ENCODE assay signal across 12 cellular contexts in the genomic region with DNA sequence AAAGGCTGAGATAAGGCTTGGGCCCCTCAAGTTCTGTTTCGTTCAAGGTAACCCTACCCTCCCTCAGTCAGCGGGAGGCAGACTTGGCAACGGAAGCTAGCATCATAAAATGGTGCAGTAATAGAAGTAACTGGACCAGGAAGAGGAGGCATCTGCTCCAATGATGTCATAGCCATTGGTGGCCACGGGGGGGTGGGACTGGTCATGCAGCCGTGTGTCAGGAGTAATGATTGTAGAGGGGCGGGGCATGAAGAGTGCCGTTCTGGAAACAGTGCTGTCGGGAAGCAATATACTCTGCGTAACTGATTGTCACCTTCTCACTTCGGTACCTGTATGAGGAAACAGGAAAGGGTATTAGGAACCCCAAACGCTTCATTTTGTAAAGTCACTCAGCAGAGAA. TPM values are rescaled to one million over a fixed set of nuclear protein-coding genes. Genes with fewer than 3 reads are reported as not detected.
A peak's percentile ranks its signal among the peaks of the same experiment; 100 is the strongest.
DNase-seq lines count a peak whose midpoint lies in the region; ATAC-seq and TF ChIP-seq lines count a peak whose summit lies in the region.
"Had no signal": no experiment of that assay in that cellular context is flagged by ENCODE, and none has a peak within 500 bp of the region (broad histone marks: within the 10 kb centered on the region; RNA-seq: fewer than 3 reads in every experiment).

No MANE protein-coding gene starts in this region.

- peaks cover 20% of the 10 kb centered on the region for H3K4me1 Mint-ChIP-seq in WTC11

- H3K27me3 ChIP-seq in HAP-1 (ENCODE audit: low read depth): no peaks in the 10 kb centered on the region

- no peaks in the 10 kb centered on the region for H3K9me3 ChIP-seq in HAP-1
- H3K9me3 ChIP-seq: thoracic aorta had no signal

- CTCF ChIA-PET in WTC11 (lab: Charles Lee): no interaction called here

- H3K4me3 Mint-ChIP-seq in WTC11: no peak overlapping the region

- in situ Hi-C loops in HAP-1 (cut with MboI; ENCODE audit: low sequenced_read_pairs): no loop called here

- H3K4me3 ChIP-seq in HAP-1: no peak overlapping the region
- H3K4me3 ChIP-seq: thoracic aorta had no signal

- POLR2A ChIA-PET in WTC11 (lab: Charles Lee): no interaction called here

- peak; percentile 57 for ATAC-seq in WTC11
- no peak for ATAC-seq in HG03095 (IDR thresholded peaks at IDR 0.05; ENCODE audit: unreplicated experiment)

- no peaks in the 10 kb centered on the region for H3K9me3 Mint-ChIP-seq in WTC11

- peaks cover 59% of the 10 kb centered on the region for H3K36me3 Mint-ChIP-seq in WTC11

- TF ChIP-seq CTCF in WTC11 (IDR thresholded peaks at IDR 0.05): no peak

- H3K27ac Mint-ChIP-seq in WTC11: no peak overlapping the region

- DNase-seq in DMS53 treated with DMSO at 0.1 percent for 48 hours (lab: John Stamatoyannopoulos, UW; ENCODE audit: unreplicated experiment) (peak; percentile 5), HAP-1 (ENCODE audit: low spot score in 2 of 2) (peak; percentile 25 to 72), WTC11 (ENCODE audit: low spot score) (peak; percentile 30), lung microvascular endothelial cell (ENCODE audit: low read depth in 2 of 2) (peak; percentile 37 to 49)
- no peak for DNase-seq in activated effector memory CD4-positive, alpha-beta T cell treated with Interleukin-2 at 50 U/mL for 16 hours
- no peak for DNase-seq in stimulated activated naive CD4-positive, alpha-beta T cell (lab: John Stamatoyannopoulos, UW)
- DNase-seq: caudate nucleus, NCI-H1092, OCI-M1, posterior cingulate gyrus had no signal

- no peaks in the 10 kb centered on the region for H3K4me1 ChIP-seq in HAP-1

- peaks cover 66% of the 10 kb centered on the region for H3K36me3 ChIP-seq in HAP-1 (replicated peaks)

- H3K27me3 Mint-ChIP-seq in WTC11 (ENCODE audit: low read depth): no peaks in the 10 kb centered on the region

TF ChIP-seq in WTC11, 78 proteins besides CTCF, POLR2A, EP300 and RAD21:
- TF ChIP-seq, protein P1, sequence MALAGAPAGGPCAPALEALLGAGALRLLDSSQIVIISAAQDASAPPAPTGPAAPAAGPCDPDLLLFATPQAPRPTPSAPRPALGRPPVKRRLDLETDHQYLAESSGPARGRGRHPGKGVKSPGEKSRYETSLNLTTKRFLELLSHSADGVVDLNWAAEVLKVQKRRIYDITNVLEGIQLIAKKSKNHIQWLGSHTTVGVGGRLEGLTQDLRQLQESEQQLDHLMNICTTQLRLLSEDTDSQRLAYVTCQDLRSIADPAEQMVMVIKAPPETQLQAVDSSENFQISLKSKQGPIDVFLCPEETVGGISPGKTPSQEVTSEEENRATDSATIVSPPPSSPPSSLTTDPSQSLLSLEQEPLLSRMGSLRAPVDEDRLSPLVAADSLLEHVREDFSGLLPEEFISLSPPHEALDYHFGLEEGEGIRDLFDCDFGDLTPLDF (CRISPR knock-in tag; IDR thresholded peaks at IDR 0.05): no peak
- TF ChIP-seq, protein P2, sequence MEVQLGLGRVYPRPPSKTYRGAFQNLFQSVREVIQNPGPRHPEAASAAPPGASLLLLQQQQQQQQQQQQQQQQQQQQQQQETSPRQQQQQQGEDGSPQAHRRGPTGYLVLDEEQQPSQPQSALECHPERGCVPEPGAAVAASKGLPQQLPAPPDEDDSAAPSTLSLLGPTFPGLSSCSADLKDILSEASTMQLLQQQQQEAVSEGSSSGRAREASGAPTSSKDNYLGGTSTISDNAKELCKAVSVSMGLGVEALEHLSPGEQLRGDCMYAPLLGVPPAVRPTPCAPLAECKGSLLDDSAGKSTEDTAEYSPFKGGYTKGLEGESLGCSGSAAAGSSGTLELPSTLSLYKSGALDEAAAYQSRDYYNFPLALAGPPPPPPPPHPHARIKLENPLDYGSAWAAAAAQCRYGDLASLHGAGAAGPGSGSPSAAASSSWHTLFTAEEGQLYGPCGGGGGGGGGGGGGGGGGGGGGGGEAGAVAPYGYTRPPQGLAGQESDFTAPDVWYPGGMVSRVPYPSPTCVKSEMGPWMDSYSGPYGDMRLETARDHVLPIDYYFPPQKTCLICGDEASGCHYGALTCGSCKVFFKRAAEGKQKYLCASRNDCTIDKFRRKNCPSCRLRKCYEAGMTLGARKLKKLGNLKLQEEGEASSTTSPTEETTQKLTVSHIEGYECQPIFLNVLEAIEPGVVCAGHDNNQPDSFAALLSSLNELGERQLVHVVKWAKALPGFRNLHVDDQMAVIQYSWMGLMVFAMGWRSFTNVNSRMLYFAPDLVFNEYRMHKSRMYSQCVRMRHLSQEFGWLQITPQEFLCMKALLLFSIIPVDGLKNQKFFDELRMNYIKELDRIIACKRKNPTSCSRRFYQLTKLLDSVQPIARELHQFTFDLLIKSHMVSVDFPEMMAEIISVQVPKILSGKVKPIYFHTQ (CRISPR knock-in tag; IDR thresholded peaks at IDR 0.05): no peak
TF ChIP-seq in WTC11: peak in this region for 0.

RNA-seq across cellular contexts. Expression of gene POLR2D, which starts 6.9 kb away (rescaled TPM):
- total RNA-seq in WTC11 (2021) (74.8 to 76.8 TPM (median 75.4 TPM) in 3 replicates), lung microvascular endothelial cell (16.1 and 22.6 TPM in 2 replicates)

RNA-seq across cellular contexts. Expression of gene AMMECR1L, which starts 20.9 kb away (rescaled TPM):
- 17.9 to 18.1 TPM (median 18.1 TPM) in 3 replicates for total RNA-seq in WTC11 (2021)
- 10.2 and 18.7 TPM in 2 replicates for total RNA-seq in lung microvascular endothelial cell

RNA-seq across cellular contexts. Expression of gene WDR33, which starts 53.9 kb away (rescaled TPM):
- 64.7 to 67.1 TPM (median 67.0 TPM) in 3 replicates for total RNA-seq in WTC11 (2021)
- total RNA-seq in lung microvascular endothelial cell: 16.1 and 20.8 TPM in 2 replicates

Comparison
In these comparisons a context has a peak if more than half of its experiments do, and no peak if none do; other contexts are left out.
1. DNase-seq: peak in DMS53 treated with DMSO at 0.1 percent for 48 hours (single experiment), HAP-1 (2 of 2), WTC11 (single experiment) and lung microvascular endothelial cell (2 of 2); none in activated effector memory CD4-positive, alpha-beta T cell treated with Interleukin-2 at 50 U/mL for 16 hours (single experiment) and stimulated activated naive CD4-positive, alpha-beta T cell (0 of 6).